In genomic region chr17:7119314-7119713, GRCh38 we compare ENCODE assay signal across 22 cellular contexts. TPM values are rescaled to one million over a fixed set of nuclear protein-coding genes. Genes with fewer than 3 reads are reported as not detected.
DNase-seq lines count a peak whose midpoint lies in the region; ATAC-seq, FAIRE-seq and TF ChIP-seq lines count a peak whose summit lies in the region.
"Had no signal": no experiment of that assay in that cellular context is flagged by ENCODE, and none has a peak within 500 bp of the region (broad histone marks: within the 10 kb centered on the region; RNA-seq: fewer than 3 reads in every experiment).

No MANE protein-coding gene starts in this region.

- TF ChIP-seq CTCF in CD14-positive monocyte (IDR thresholded peaks at IDR 0.05) (no peak), K562 (IDR thresholded peaks at IDR 0.05 in 2 of 3, conservative IDR thresholded peaks at IDR 0.05 in 1 of 3; ENCODE audit: insufficient read depth in 2 of 3, low read depth in 1 of 3, low read length in 3 of 3) (no peak)

- peaks cover 4 to 54% of the 10 kb centered on the region in 2 experiments; a peak in 4 of 5 replicates for H3K27me3 ChIP-seq in K562 (ENCODE audit: control insufficient read depth in 2 of 2, insufficient read depth in 2 of 2, low read length in 2 of 2)

- no peak overlapping the region for H3K4me3 ChIP-seq in K562
- H3K4me3 ChIP-seq: A549 had no signal

- in situ Hi-C loops in K562 (cut with MboI), result no loop called here

- H3K9ac ChIP-seq in K562 (ENCODE audit: insufficient read depth in 1 of 2, low read depth in 2 of 2, low read length in 2 of 2), result no peak overlapping the region

- no peak for ATAC-seq in K562
- no peak for ATAC-seq in GM21447 (IDR thresholded peaks at IDR 0.05; ENCODE audit: unreplicated experiment)
- ATAC-seq: A549, PC-3 had no signal

- peaks cover 6 to 11% of the 10 kb centered on the region in 2 donors for H3K36me3 Mint-ChIP-seq in CD14-positive monocyte

- H3K4me3 Mint-ChIP-seq in CD14-positive monocyte, result no peak overlapping the region

- no peak for FAIRE-seq in K562 (lab: Jason Lieb, UNC)
- FAIRE-seq: H1 had no signal

- no peaks in the 10 kb centered on the region for H3K27me3 Mint-ChIP-seq in CD14-positive monocyte (ENCODE audit: low read depth in 3 of 3)

- POLR2A ChIA-PET in K562 (lab: Yijun Ruan, JAX), result no interaction called here

- no TSS peak for BruUV-seq in K562 (replicated peaks; lab: Mats Ljungman, UMichigan)

- H3K4me2 ChIP-seq in K562 (ENCODE audit: insufficient read depth, low read length), result no peak overlapping the region
- H3K4me2 ChIP-seq: A549 had no signal

- no peak for TF ChIP-seq POLR2A in K562 (conservative IDR thresholded peaks at IDR 0.05)

- no peak for DNase-seq in CD14-positive monocyte (ENCODE audit: low spot score)
- peak; percentile 65 for DNase-seq in NCI-H82 (lab: John Stamatoyannopoulos, UW)
- DNase-seq in K562 (ENCODE audit: extremely low read depth in 1 of 4, low spot score in 3 of 4), result no peak
- DNase-seq in posterior vena cava (ENCODE audit: low spot score), result peak; percentile 64
- DNase-seq in cerebellar nuclear complex (lab: John Stamatoyannopoulos, UW), result no peak
- no peak for DNase-seq in NCI-H2196 (lab: John Stamatoyannopoulos, UW; ENCODE audit: unreplicated experiment)
- DNase-seq in Ammon's horn (ENCODE audit: low spot score), result no peak
- DNase-seq: DND-41, KBM-7, NCI-H1694 treated with DMSO at 0.1 percent for 48 hours, NCI-H2107, NCI-H2227 treated with DMSO at 0.1 percent for 48 hours, NCI-H510A treated with DMSO at 0.1 percent for 48 hours, NCI-H774, PC-3, SIG-M5 had no signal

- H3K79me2 ChIP-seq in K562 (ENCODE audit: control insufficient read depth, insufficient read depth, low read length), result no peaks in the 10 kb centered on the region

- no peak for TF ChIP-seq EP300 in K562 (IDR thresholded peaks at IDR 0.05; ENCODE audit: low read length)

- H3K9me3 ChIP-seq in K562 (replicated peaks; ENCODE audit: control insufficient read depth, insufficient read depth, low read depth, low read length), result no peaks in the 10 kb centered on the region
- H3K9me3 ChIP-seq: A549 had no signal

- H3K27ac ChIP-seq in K562 (ENCODE audit: extremely low read depth, low read depth, low read length), result no peak overlapping the region
- H3K27ac ChIP-seq: A549, C4-2B, RWPE1 had no signal

- no peaks in the 10 kb centered on the region for H3K9me1 ChIP-seq in K562 (ENCODE audit: control insufficient read depth, insufficient read depth, low read length)

- 0% methylated on average over 7 of the region's 11 CpGs for WGBS in K562 (ENCODE audit: insufficient coverage, low coverage, missing lambda C conversion rate)

- no peaks in the 10 kb centered on the region; a peak in 1 of 5 replicates for H3K4me1 ChIP-seq in K562 (replicated peaks in 1 of 2; ENCODE audit: control insufficient read depth in 2 of 2, insufficient read depth in 2 of 2, low read length in 2 of 2)

- intact Hi-C loops in CD14-positive monocyte (cut with micrococcal nuclease) (loop anchor here (2.0 kb wide), 1 partner anchor 13 kb away; no protein-coding TSS in a partner anchor), K562 (cut with micrococcal nuclease) (no loop called here), posterior vena cava (cut with DNase I) (no loop called here)

- no peak overlapping the region for H2AFZ ChIP-seq in K562 (ENCODE audit: low read depth, low read length)

- no peaks in the 10 kb centered on the region for H4K20me1 ChIP-seq in K562 (replicated peaks; ENCODE audit: control insufficient read depth, insufficient read depth, low read length)

- peaks cover 65% of the 10 kb centered on the region for H3K4me1 Mint-ChIP-seq in CD14-positive monocyte

- peak overlapping the region; percentile 98 to 100 (median 99) for H3K27ac Mint-ChIP-seq in CD14-positive monocyte

- no peak for TF ChIP-seq RAD21 in K562 (CRISPR knock-in tag; conservative IDR thresholded peaks at IDR 0.05 in 1 of 2, IDR thresholded peaks at IDR 0.05 in 1 of 2)

- CTCF ChIA-PET in K562 (lab: Yijun Ruan, JAX; ENCODE audit: low intra/inter-chr PET ratio), result interaction anchor here (0.7 kb wide), 1 partner anchor 28 kb away, joined by 3 read pairs; no protein-coding TSS in a partner anchor

- peaks cover 5 to 11% (median 7%) of the 10 kb centered on the region in 7 donors for H3K9me3 Mint-ChIP-seq in CD14-positive monocyte

- H3K36me3 ChIP-seq in K562 (ENCODE audit: control insufficient read depth, insufficient read depth, low read length), result no peaks in the 10 kb centered on the region

TF ChIP-seq in K562, 482 proteins besides CTCF, POLR2A, EP300 and RAD21:
- TF ChIP-seq CBX5 (IDR thresholded peaks at IDR 0.05; ENCODE audit: borderline replicate concordance, low read depth), result no peak
- TF ChIP-seq, protein P1, sequence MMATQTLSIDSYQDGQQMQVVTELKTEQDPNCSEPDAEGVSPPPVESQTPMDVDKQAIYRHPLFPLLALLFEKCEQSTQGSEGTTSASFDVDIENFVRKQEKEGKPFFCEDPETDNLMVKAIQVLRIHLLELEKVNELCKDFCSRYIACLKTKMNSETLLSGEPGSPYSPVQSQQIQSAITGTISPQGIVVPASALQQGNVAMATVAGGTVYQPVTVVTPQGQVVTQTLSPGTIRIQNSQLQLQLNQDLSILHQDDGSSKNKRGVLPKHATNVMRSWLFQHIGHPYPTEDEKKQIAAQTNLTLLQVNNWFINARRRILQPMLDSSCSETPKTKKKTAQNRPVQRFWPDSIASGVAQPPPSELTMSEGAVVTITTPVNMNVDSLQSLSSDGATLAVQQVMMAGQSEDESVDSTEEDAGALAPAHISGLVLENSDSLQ (IDR thresholded peaks at IDR 0.05), result 0 out of 2 replicates have a peak, but pooled peaks have one; percentile 23

RNA-seq across cellular contexts. Expression of gene ASGR2, which starts 4.7 kb away (rescaled TPM):
- 10 to 100 TPM; 53.3 to 78.3 TPM for polyA plus RNA-seq in CD14-positive monocyte
- not detected in 2 replicates for total RNA-seq in K562 (2011; cell fraction: chromatin; rRNA removed; ENCODE audit: low replicate concordance)
- not detected in 2 replicates for total RNA-seq in K562 (2011; cell fraction: nucleolus; rRNA removed)
- total RNA-seq in K562 (2011; cell fraction: nucleoplasm; rRNA removed), result not detected in 2 replicates
- not detected in 2 replicates for total RNA-seq in K562 (2014; rRNA removed)
- total RNA-seq in K562 (2014; rRNA removed; fragmentation: Illumina TruSeq; extraction: Trizol), result not detected in 2 replicates
- total RNA-seq in K562 (2015; rRNA removed; fragmentation: Illumina TruSeq; extraction: Trizol), result not detected in 2 replicates
- 0.29 TPM in 1 of 2 replicates, not detected in the other for total RNA-seq in K562 (2021)
- not detected in 2 replicates for polyA plus RNA-seq in K562 (2011; rRNA removed)
- 0.04 TPM in 1 of 2 replicates, not detected in the other for polyA plus RNA-seq in K562 (2011; cell fraction: cytosol; rRNA removed)
- polyA plus RNA-seq in K562 (2011; cell fraction: nucleus; rRNA removed), result 0.21 TPM in 1 of 2 replicates, not detected in the other
- not detected in 2 replicates for polyA plus RNA-seq in K562 (2012)
- not detected in 2 replicates for polyA plus RNA-seq in K562 (2014; fragmentation: Illumina TruSeq; extraction: Trizol)
- polyA plus RNA-seq in K562 (2014; fragmentation: Nextera tagmentation; extraction: Ambion mirVana), result not detected
- polyA plus RNA-seq in K562 (2014; rRNA removed), result not detected in 2 replicates
- not detected in 2 replicates for polyA minus RNA-seq in K562 (2011; rRNA and poly(A)+ RNA removed)
- not detected in 2 replicates for polyA minus RNA-seq in K562 (2011; cell fraction: cytosol; rRNA and poly(A)+ RNA removed)
- polyA minus RNA-seq in K562 (2011; cell fraction: nucleus; rRNA and poly(A)+ RNA removed), result not detected in 2 replicates
- 1 to 10 TPM in 1 of 2 donors, under 1 TPM in 1; 0.90 to 1.3 TPM for total RNA-seq in posterior vena cava
- total RNA-seq: G401, H1, PC-3 had no signal

RNA-seq across cellular contexts. Expression of gene CLEC10A, which starts 39.3 kb away (rescaled TPM):
- polyA plus RNA-seq in CD14-positive monocyte, result 10 to 100 TPM; 22.7 to 61.9 TPM
- total RNA-seq in K562 (2011; cell fraction: chromatin; rRNA removed; ENCODE audit: low replicate concordance), result not detected in 2 replicates
- 0.50 TPM in 1 of 2 replicates, not detected in the other for total RNA-seq in K562 (2011; cell fraction: nucleolus; rRNA removed)
- not detected in 2 replicates for total RNA-seq in K562 (2011; cell fraction: nucleoplasm; rRNA removed)
- total RNA-seq in K562 (2014; rRNA removed), result not detected in 2 replicates
- not detected in 2 replicates for total RNA-seq in K562 (2014; rRNA removed; fragmentation: Illumina TruSeq; extraction: Trizol)
- total RNA-seq in K562 (2015; rRNA removed; fragmentation: Illumina TruSeq; extraction: Trizol), result 0.11 TPM in 1 of 2 replicates, not detected in the other
- not detected in 2 replicates for total RNA-seq in K562 (2021)
- 0.04 and 0.46 TPM in 2 replicates for polyA plus RNA-seq in K562 (2011; rRNA removed)
- polyA plus RNA-seq in K562 (2011; cell fraction: cytosol; rRNA removed), result 0.07 and 0.24 TPM in 2 replicates
- polyA plus RNA-seq in K562 (2011; cell fraction: nucleus; rRNA removed), result 0.18 and 0.20 TPM in 2 replicates
- polyA plus RNA-seq in K562 (2012), result 0.15 TPM in 1 of 2 replicates, not detected in the other
- not detected in 2 replicates for polyA plus RNA-seq in K562 (2014; fragmentation: Illumina TruSeq; extraction: Trizol)
- not detected for polyA plus RNA-seq in K562 (2014; fragmentation: Nextera tagmentation; extraction: Ambion mirVana)
- 0.05 TPM in 1 of 2 replicates, not detected in the other for polyA plus RNA-seq in K562 (2014; rRNA removed)
- polyA minus RNA-seq in K562 (2011; rRNA and poly(A)+ RNA removed), result not detected in 2 replicates
- polyA minus RNA-seq in K562 (2011; cell fraction: cytosol; rRNA and poly(A)+ RNA removed), result not detected in 2 replicates
- polyA minus RNA-seq in K562 (2011; cell fraction: nucleus; rRNA and poly(A)+ RNA removed), result not detected in 2 replicates
- 10 to 100 TPM in 1 of 2 donors, 1 to 10 TPM in 1; 5.9 to 13.9 TPM for total RNA-seq in posterior vena cava
- total RNA-seq: G401, H1, PC-3 had no signal
- polyA plus RNA-seq: A549, H1 had no signal

RNA-seq across cellular contexts. Expression of gene ASGR1, which starts 59.9 kb away (rescaled TPM):
- polyA plus RNA-seq in CD14-positive monocyte (100 to 1,000 TPM; 114 to 126 TPM), K562 (2011; rRNA removed) (1.0 and 2.5 TPM in 2 replicates), K562 (2014; fragmentation: Illumina TruSeq; extraction: Trizol) (0.15 and 0.40 TPM in 2 replicates), K562 (2014; fragmentation: Nextera tagmentation; extraction: Ambion mirVana) (not detected), K562 (2014; rRNA removed) (0.64 and 2.3 TPM in 2 replicates)
- total RNA-seq in K562 (2011; cell fraction: chromatin; rRNA removed; ENCODE audit: low replicate concordance), result 1.4 and 3.8 TPM in 2 replicates
- 2.1 and 3.0 TPM in 2 replicates for total RNA-seq in K562 (2011; cell fraction: nucleolus; rRNA removed)
- total RNA-seq in K562 (2011; cell fraction: nucleoplasm; rRNA removed), result 1.3 and 1.6 TPM in 2 replicates
- total RNA-seq in K562 (2014; rRNA removed) (0.45 and 1.00 TPM in 2 replicates), K562 (2014; rRNA removed; fragmentation: Illumina TruSeq; extraction: Trizol) (0.11 TPM in 1 of 2 replicates, not detected in the other), K562 (2015; rRNA removed; fragmentation: Illumina TruSeq; extraction: Trizol) (0.14 and 0.41 TPM in 2 replicates), K562 (2021) (0.58 and 0.78 TPM in 2 replicates), posterior vena cava (1 to 10 TPM; 1.2 to 2.2 TPM)
- polyA plus RNA-seq in K562 (2011; cell fraction: cytosol; rRNA removed), result 2.6 and 3.2 TPM in 2 replicates
- polyA plus RNA-seq in K562 (2011; cell fraction: nucleus; rRNA removed), result 7.7 and 11.1 TPM in 2 replicates
- 0.68 and 1.1 TPM in 2 replicates for polyA plus RNA-seq in K562 (2012)
- polyA minus RNA-seq in K562 (2011; rRNA and poly(A)+ RNA removed), result 0.24 and 0.56 TPM in 2 replicates
- 1.3 TPM in 1 of 2 replicates, not detected in the other for polyA minus RNA-seq in K562 (2011; cell fraction: cytosol; rRNA and poly(A)+ RNA removed)
- 1.2 and 2.7 TPM in 2 replicates for polyA minus RNA-seq in K562 (2011; cell fraction: nucleus; rRNA and poly(A)+ RNA removed)

Comparison
In these comparisons a context has a peak if more than half of its experiments do, and no peak if none do; other contexts are left out.
1. DNase-seq: peak in NCI-H82 (single experiment) and posterior vena cava (single experiment); none in CD14-positive monocyte (single experiment), K562 (0 of 4), cerebellar nuclear complex (0 of 2), NCI-H2196 (single experiment) and Ammon's horn (single experiment).
2. RNA of gene CLEC10A, which starts 39.3 kb away (total RNA-seq): 5.9 to 13.9 TPM in posterior vena cava; 0.11 to 0.50 TPM in K562; every median in the first group is over 4 times any median in the second.
3. intact Hi-C loops: an anchor here in CD14-positive monocyte (2.0 kb wide); none called in K562 and posterior vena cava.